3 cellular contexts compared by ENCODE assay signal in the genomic region with DNA sequence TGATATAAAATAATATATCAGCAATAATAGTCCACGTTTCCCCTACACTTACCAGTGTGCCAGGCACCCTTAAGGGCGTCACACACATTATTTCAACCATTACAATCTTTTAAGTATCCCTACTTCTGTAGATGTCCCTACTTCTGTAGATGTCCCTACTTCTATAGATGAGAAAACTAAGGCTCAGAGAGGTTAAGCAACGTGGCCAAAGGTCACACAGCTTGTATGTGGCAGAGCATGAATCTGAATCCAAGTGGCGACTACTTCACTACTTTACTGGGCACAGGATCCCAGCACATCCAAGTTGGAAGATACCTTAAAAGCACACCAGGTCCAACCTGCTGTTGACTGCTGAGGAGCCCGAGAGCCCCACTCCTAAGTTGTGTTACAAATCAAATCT.
TF ChIP-seq lines count a peak whose summit lies in the region.

No MANE protein-coding gene starts in this region.

TF ChIP-seq in HepG2, 621 proteins besides CTCF, POLR2A, EP300 and RAD21 (continued from another document):
- TF ChIP-seq ZZZ3 (CRISPR knock-in tag; IDR thresholded peaks at IDR 0.05; ENCODE audit: borderline replicate concordance) (no peak), ZNF768 (CRISPR knock-in tag; IDR thresholded peaks at IDR 0.05) (peak; percentile 53; the same call in 1 of the 2 replicates), KLF12 (CRISPR knock-in tag; IDR thresholded peaks at IDR 0.05; ENCODE audit: borderline replicate concordance) (no peak)
- TF ChIP-seq, protein P1, sequence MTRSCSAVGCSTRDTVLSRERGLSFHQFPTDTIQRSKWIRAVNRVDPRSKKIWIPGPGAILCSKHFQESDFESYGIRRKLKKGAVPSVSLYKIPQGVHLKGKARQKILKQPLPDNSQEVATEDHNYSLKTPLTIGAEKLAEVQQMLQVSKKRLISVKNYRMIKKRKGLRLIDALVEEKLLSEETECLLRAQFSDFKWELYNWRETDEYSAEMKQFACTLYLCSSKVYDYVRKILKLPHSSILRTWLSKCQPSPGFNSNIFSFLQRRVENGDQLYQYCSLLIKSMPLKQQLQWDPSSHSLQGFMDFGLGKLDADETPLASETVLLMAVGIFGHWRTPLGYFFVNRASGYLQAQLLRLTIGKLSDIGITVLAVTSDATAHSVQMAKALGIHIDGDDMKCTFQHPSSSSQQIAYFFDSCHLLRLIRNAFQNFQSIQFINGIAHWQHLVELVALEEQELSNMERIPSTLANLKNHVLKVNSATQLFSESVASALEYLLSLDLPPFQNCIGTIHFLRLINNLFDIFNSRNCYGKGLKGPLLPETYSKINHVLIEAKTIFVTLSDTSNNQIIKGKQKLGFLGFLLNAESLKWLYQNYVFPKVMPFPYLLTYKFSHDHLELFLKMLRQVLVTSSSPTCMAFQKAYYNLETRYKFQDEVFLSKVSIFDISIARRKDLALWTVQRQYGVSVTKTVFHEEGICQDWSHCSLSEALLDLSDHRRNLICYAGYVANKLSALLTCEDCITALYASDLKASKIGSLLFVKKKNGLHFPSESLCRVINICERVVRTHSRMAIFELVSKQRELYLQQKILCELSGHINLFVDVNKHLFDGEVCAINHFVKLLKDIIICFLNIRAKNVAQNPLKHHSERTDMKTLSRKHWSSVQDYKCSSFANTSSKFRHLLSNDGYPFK (CRISPR knock-in tag; IDR thresholded peaks at IDR 0.05; ENCODE audit: borderline replicate concordance), result no peak

TF ChIP-seq in HEK293, 187 proteins besides CTCF, POLR2A, EP300 and RAD21:
- TF ChIP-seq, protein P2, sequence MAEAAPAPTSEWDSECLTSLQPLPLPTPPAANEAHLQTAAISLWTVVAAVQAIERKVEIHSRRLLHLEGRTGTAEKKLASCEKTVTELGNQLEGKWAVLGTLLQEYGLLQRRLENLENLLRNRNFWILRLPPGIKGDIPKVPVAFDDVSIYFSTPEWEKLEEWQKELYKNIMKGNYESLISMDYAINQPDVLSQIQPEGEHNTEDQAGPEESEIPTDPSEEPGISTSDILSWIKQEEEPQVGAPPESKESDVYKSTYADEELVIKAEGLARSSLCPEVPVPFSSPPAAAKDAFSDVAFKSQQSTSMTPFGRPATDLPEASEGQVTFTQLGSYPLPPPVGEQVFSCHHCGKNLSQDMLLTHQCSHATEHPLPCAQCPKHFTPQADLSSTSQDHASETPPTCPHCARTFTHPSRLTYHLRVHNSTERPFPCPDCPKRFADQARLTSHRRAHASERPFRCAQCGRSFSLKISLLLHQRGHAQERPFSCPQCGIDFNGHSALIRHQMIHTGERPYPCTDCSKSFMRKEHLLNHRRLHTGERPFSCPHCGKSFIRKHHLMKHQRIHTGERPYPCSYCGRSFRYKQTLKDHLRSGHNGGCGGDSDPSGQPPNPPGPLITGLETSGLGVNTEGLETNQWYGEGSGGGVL (tag by site-specific recombination; IDR thresholded peaks at IDR 0.05), result no peak
- TF ChIP-seq ZNF768 (tag by site-specific recombination; IDR thresholded peaks at IDR 0.05), result peak; percentile 68; the same call in 1 of the 2 replicates

TF ChIP-seq in SK-N-SH, 30 proteins besides CTCF, POLR2A, EP300 and RAD21 (continued from another document):
- TF ChIP-seq GABPA (IDR thresholded peaks at IDR 0.05; ENCODE audit: low read depth) (no peak), FOSL2 (IDR thresholded peaks at IDR 0.05; ENCODE audit: borderline replicate concordance, low read depth) (no peak), NRF1 (IDR thresholded peaks at IDR 0.05; ENCODE audit: low read depth, low read length) (no peak), CHD2 (IDR thresholded peaks at IDR 0.05; ENCODE audit: low read length, partially characterized antibody) (no peak), MXI1 (IDR thresholded peaks at IDR 0.05; ENCODE audit: low read depth, low read length) (no peak), GATA2 (CRISPR knock-in tag; IDR thresholded peaks at IDR 0.05) (no peak), SIN3A (IDR thresholded peaks at IDR 0.05; ENCODE audit: borderline replicate concordance, low read depth, low read length) (no peak), ELF1 (IDR thresholded peaks at IDR 0.05) (no peak), YY1 (IDR thresholded peaks at IDR 0.05; ENCODE audit: low read depth) (no peak), MEF2A (IDR thresholded peaks at IDR 0.05; ENCODE audit: borderline replicate concordance, low read depth) (no peak), SMC3 (IDR thresholded peaks at IDR 0.05; ENCODE audit: low read depth, low read length) (no peak), FOXJ3 (CRISPR knock-in tag; IDR thresholded peaks at IDR 0.05) (no peak)
- TF ChIP-seq, protein P3, sequence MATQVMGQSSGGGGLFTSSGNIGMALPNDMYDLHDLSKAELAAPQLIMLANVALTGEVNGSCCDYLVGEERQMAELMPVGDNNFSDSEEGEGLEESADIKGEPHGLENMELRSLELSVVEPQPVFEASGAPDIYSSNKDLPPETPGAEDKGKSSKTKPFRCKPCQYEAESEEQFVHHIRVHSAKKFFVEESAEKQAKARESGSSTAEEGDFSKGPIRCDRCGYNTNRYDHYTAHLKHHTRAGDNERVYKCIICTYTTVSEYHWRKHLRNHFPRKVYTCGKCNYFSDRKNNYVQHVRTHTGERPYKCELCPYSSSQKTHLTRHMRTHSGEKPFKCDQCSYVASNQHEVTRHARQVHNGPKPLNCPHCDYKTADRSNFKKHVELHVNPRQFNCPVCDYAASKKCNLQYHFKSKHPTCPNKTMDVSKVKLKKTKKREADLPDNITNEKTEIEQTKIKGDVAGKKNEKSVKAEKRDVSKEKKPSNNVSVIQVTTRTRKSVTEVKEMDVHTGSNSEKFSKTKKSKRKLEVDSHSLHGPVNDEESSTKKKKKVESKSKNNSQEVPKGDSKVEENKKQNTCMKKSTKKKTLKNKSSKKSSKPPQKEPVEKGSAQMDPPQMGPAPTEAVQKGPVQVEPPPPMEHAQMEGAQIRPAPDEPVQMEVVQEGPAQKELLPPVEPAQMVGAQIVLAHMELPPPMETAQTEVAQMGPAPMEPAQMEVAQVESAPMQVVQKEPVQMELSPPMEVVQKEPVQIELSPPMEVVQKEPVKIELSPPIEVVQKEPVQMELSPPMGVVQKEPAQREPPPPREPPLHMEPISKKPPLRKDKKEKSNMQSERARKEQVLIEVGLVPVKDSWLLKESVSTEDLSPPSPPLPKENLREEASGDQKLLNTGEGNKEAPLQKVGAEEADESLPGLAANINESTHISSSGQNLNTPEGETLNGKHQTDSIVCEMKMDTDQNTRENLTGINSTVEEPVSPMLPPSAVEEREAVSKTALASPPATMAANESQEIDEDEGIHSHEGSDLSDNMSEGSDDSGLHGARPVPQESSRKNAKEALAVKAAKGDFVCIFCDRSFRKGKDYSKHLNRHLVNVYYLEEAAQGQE (IDR thresholded peaks at IDR 0.05; ENCODE audit: low read depth, low read length), result no peak
- TF ChIP-seq, protein P4, sequence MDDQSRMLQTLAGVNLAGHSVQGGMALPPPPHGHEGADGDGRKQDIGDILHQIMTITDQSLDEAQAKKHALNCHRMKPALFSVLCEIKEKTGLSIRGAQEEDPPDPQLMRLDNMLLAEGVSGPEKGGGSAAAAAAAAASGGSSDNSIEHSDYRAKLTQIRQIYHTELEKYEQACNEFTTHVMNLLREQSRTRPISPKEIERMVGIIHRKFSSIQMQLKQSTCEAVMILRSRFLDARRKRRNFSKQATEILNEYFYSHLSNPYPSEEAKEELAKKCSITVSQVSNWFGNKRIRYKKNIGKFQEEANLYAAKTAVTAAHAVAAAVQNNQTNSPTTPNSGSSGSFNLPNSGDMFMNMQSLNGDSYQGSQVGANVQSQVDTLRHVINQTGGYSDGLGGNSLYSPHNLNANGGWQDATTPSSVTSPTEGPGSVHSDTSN (IDR thresholded peaks at IDR 0.05), result no peak
- TF ChIP-seq, protein P5, sequence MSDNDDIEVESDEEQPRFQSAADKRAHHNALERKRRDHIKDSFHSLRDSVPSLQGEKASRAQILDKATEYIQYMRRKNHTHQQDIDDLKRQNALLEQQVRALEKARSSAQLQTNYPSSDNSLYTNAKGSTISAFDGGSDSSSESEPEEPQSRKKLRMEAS (IDR thresholded peaks at IDR 0.05; ENCODE audit: low read depth), result no peak
- TF ChIP-seq, protein P6, sequence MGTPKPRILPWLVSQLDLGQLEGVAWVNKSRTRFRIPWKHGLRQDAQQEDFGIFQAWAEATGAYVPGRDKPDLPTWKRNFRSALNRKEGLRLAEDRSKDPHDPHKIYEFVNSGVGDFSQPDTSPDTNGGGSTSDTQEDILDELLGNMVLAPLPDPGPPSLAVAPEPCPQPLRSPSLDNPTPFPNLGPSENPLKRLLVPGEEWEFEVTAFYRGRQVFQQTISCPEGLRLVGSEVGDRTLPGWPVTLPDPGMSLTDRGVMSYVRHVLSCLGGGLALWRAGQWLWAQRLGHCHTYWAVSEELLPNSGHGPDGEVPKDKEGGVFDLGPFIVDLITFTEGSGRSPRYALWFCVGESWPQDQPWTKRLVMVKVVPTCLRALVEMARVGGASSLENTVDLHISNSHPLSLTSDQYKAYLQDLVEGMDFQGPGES (IDR thresholded peaks at IDR 0.05; ENCODE audit: low read depth, low read length), result no peak
